Comparison of ENCODE assay signal across 1 cellular context in genomic region chr6:13873288-13874190, GRCh38.
TF ChIP-seq lines count a peak whose summit lies in the region.

No MANE protein-coding gene starts in this region.

TF ChIP-seq in HepG2, 621 proteins besides CTCF, POLR2A, EP300 and RAD21 (continued from another document and continues in another):
- TF ChIP-seq, protein P1, sequence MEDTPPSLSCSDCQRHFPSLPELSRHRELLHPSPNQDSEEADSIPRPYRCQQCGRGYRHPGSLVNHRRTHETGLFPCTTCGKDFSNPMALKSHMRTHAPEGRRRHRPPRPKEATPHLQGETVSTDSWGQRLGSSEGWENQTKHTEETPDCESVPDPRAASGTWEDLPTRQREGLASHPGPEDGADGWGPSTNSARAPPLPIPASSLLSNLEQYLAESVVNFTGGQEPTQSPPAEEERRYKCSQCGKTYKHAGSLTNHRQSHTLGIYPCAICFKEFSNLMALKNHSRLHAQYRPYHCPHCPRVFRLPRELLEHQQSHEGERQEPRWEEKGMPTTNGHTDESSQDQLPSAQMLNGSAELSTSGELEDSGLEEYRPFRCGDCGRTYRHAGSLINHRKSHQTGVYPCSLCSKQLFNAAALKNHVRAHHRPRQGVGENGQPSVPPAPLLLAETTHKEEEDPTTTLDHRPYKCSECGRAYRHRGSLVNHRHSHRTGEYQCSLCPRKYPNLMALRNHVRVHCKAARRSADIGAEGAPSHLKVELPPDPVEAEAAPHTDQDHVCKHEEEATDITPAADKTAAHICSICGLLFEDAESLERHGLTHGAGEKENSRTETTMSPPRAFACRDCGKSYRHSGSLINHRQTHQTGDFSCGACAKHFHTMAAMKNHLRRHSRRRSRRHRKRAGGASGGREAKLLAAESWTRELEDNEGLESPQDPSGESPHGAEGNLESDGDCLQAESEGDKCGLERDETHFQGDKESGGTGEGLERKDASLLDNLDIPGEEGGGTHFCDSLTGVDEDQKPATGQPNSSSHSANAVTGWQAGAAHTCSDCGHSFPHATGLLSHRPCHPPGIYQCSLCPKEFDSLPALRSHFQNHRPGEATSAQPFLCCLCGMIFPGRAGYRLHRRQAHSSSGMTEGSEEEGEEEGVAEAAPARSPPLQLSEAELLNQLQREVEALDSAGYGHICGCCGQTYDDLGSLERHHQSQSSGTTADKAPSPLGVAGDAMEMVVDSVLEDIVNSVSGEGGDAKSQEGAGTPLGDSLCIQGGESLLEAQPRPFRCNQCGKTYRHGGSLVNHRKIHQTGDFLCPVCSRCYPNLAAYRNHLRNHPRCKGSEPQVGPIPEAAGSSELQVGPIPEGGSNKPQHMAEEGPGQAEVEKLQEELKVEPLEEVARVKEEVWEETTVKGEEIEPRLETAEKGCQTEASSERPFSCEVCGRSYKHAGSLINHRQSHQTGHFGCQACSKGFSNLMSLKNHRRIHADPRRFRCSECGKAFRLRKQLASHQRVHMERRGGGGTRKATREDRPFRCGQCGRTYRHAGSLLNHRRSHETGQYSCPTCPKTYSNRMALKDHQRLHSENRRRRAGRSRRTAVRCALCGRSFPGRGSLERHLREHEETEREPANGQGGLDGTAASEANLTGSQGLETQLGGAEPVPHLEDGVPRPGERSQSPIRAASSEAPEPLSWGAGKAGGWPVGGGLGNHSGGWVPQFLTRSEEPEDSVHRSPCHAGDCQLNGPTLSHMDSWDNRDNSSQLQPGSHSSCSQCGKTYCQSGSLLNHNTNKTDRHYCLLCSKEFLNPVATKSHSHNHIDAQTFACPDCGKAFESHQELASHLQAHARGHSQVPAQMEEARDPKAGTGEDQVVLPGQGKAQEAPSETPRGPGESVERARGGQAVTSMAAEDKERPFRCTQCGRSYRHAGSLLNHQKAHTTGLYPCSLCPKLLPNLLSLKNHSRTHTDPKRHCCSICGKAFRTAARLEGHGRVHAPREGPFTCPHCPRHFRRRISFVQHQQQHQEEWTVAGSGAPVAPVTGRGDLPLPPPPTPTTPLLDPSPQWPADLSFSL (CRISPR knock-in tag; IDR thresholded peaks at IDR 0.05) = no peak
- TF ChIP-seq FOXP1 (IDR thresholded peaks at IDR 0.05) = no peak
- no peak for TF ChIP-seq FOXP1 (CRISPR knock-in tag; IDR thresholded peaks at IDR 0.05)
- TF ChIP-seq PAWR (CRISPR knock-in tag; IDR thresholded peaks at IDR 0.05; ENCODE audit: borderline replicate concordance) = no peak
- TF ChIP-seq BRF2 (CRISPR knock-in tag; IDR thresholded peaks at IDR 0.05) = peak; percentile 93
- peak; percentile 95 for TF ChIP-seq CERS6 (CRISPR knock-in tag; IDR thresholded peaks at IDR 0.05)
- TF ChIP-seq ZNF550 (CRISPR knock-in tag; IDR thresholded peaks at IDR 0.05; ENCODE audit: borderline replicate concordance) = peak; percentile 99
- peak; percentile 63; the same call in 1 of the 2 replicates for TF ChIP-seq ONECUT2 (CRISPR knock-in tag; IDR thresholded peaks at IDR 0.05)
- no peak for TF ChIP-seq BCLAF1 (IDR thresholded peaks at IDR 0.05)
- TF ChIP-seq NFE2 (CRISPR knock-in tag; IDR thresholded peaks at IDR 0.05) = no peak
- peak; percentile 88 to 91; a peak in 3 of 4 replicates for TF ChIP-seq KLF16 (CRISPR knock-in tag; IDR thresholded peaks at IDR 0.05)
- TF ChIP-seq, protein P2, sequence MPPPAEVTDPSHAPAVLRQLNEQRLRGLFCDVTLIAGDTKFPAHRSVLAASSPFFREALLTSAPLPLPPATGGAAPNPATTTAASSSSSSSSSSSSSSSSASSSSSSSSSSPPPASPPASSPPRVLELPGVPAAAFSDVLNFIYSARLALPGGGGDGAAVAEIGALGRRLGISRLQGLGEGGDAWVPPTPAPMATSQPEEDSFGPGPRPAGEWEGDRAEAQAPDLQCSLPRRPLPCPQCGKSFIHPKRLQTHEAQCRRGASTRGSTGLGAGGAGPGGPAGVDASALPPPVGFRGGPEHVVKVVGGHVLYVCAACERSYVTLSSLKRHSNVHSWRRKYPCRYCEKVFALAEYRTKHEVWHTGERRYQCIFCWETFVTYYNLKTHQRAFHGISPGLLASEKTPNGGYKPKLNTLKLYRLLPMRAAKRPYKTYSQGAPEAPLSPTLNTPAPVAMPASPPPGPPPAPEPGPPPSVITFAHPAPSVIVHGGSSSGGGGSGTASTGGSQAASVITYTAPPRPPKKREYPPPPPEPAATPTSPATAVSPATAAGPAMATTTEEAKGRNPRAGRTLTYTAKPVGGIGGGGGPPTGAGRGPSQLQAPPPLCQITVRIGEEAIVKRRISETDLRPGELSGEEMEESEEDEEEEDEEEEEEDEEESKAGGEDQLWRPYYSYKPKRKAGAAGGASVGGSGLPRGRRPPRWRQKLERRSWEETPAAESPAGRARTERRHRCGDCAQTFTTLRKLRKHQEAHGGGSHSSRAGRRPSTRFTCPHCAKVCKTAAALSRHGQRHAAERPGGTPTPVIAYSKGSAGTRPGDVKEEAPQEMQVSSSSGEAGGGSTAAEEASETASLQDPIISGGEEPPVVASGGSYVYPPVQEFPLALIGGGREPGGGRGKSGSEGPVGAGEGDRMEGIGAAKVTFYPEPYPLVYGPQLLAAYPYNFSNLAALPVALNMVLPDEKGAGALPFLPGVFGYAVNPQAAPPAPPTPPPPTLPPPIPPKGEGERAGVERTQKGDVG (CRISPR knock-in tag; IDR thresholded peaks at IDR 0.05; ENCODE audit: borderline replicate concordance) = peak; percentile 97
- TF ChIP-seq HOXA3 (CRISPR knock-in tag; IDR thresholded peaks at IDR 0.05) = peak; percentile 90
- no peak for TF ChIP-seq PAF1 (CRISPR knock-in tag; IDR thresholded peaks at IDR 0.05)
- peak; percentile 84; the same call in 1 of the 2 replicates for TF ChIP-seq MIER3 (CRISPR knock-in tag; IDR thresholded peaks at IDR 0.05; ENCODE audit: borderline replicate concordance)
- TF ChIP-seq PRDM10 (CRISPR knock-in tag; IDR thresholded peaks at IDR 0.05; ENCODE audit: low read depth) = no peak
- no peak for TF ChIP-seq U2AF2 (IDR thresholded peaks at IDR 0.05; ENCODE audit: low read depth, low read length)
- peak; percentile 71; the same call in 1 of the 2 replicates for TF ChIP-seq ZNF75D (CRISPR knock-in tag; IDR thresholded peaks at IDR 0.05; ENCODE audit: borderline replicate concordance)
- TF ChIP-seq ZNF30 (CRISPR knock-in tag; IDR thresholded peaks at IDR 0.05) = peak; percentile 98
- peak; percentile 99 for TF ChIP-seq CHCHD3 (CRISPR knock-in tag; IDR thresholded peaks at IDR 0.05)
- TF ChIP-seq ARNT (IDR thresholded peaks at IDR 0.05) = no peak
- peak; percentile 70 for TF ChIP-seq ISL2 (CRISPR knock-in tag; IDR thresholded peaks at IDR 0.05)
- peak; percentile 36 for TF ChIP-seq SRSF1 (optimal IDR thresholded peaks at IDR 0.05; ENCODE audit: low read depth, low read length)
- TF ChIP-seq SRSF9 (IDR thresholded peaks at IDR 0.05; ENCODE audit: borderline replicate concordance, insufficient read depth, low read depth, low read length, poor library complexity, severe bottlenecking) = no peak
- TF ChIP-seq SRSF4 (IDR thresholded peaks at IDR 0.05; ENCODE audit: low read depth, low read length, poor library complexity, severe bottlenecking) = no peak
- TF ChIP-seq ZNF772 (CRISPR knock-in tag; IDR thresholded peaks at IDR 0.05) = peak; percentile 90
- no peak for TF ChIP-seq USF2 (IDR thresholded peaks at IDR 0.05; ENCODE audit: low read depth, low read length)
- peak; percentile 51; the same call in 1 of the 2 replicates for TF ChIP-seq USF2 (CRISPR knock-in tag; IDR thresholded peaks at IDR 0.05; ENCODE audit: borderline replicate concordance)
- TF ChIP-seq NKX3-1 (CRISPR knock-in tag; IDR thresholded peaks at IDR 0.05) = peak; percentile 78; the same call in 1 of the 2 replicates
- TF ChIP-seq, protein P3, sequence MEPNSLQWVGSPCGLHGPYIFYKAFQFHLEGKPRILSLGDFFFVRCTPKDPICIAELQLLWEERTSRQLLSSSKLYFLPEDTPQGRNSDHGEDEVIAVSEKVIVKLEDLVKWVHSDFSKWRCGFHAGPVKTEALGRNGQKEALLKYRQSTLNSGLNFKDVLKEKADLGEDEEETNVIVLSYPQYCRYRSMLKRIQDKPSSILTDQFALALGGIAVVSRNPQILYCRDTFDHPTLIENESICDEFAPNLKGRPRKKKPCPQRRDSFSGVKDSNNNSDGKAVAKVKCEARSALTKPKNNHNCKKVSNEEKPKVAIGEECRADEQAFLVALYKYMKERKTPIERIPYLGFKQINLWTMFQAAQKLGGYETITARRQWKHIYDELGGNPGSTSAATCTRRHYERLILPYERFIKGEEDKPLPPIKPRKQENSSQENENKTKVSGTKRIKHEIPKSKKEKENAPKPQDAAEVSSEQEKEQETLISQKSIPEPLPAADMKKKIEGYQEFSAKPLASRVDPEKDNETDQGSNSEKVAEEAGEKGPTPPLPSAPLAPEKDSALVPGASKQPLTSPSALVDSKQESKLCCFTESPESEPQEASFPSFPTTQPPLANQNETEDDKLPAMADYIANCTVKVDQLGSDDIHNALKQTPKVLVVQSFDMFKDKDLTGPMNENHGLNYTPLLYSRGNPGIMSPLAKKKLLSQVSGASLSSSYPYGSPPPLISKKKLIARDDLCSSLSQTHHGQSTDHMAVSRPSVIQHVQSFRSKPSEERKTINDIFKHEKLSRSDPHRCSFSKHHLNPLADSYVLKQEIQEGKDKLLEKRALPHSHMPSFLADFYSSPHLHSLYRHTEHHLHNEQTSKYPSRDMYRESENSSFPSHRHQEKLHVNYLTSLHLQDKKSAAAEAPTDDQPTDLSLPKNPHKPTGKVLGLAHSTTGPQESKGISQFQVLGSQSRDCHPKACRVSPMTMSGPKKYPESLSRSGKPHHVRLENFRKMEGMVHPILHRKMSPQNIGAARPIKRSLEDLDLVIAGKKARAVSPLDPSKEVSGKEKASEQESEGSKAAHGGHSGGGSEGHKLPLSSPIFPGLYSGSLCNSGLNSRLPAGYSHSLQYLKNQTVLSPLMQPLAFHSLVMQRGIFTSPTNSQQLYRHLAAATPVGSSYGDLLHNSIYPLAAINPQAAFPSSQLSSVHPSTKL (CRISPR knock-in tag; IDR thresholded peaks at IDR 0.05) = peak; percentile 78
- peak; percentile 93 for TF ChIP-seq ZNF792 (CRISPR knock-in tag; IDR thresholded peaks at IDR 0.05)
